ENCODE assay signal across 8 cellular contexts in genomic region chr11:96187779-96188624, GRCh38.
A peak's percentile ranks its signal among the peaks of the same experiment; 100 is the strongest.
DNase-seq lines count a peak whose midpoint lies in the region; ATAC-seq lines count a peak whose summit lies in the region.

No MANE protein-coding gene starts in this region.

- ATAC-seq in GM18873 (IDR thresholded peaks at IDR 0.05; ENCODE audit: low FRiP score, unreplicated experiment) (no peak), GM21367 (IDR thresholded peaks at IDR 0.05; ENCODE audit: unreplicated experiment) (no peak)

- H3K9ac ChIP-seq in trophoblast cell (ENCODE audit: low read length): no peak overlapping the region

- no peak overlapping the region for H2AK5ac ChIP-seq in trophoblast cell (ENCODE audit: low read length)

- H2BK120ac ChIP-seq in trophoblast cell (ENCODE audit: insufficient read depth, low read length, poor library complexity): peak overlapping the region; percentile 41

- no peak overlapping the region for H4K8ac ChIP-seq in trophoblast cell (ENCODE audit: low read depth, low read length)

- H3K79me2 ChIP-seq in trophoblast cell (ENCODE audit: control insufficient read depth, insufficient read depth, low read length, poor library complexity): no peaks in the 10 kb centered on the region

- H3K36me3 ChIP-seq in trophoblast cell (ENCODE audit: control insufficient read depth in 1 of 2, insufficient read depth in 2 of 2, low read length in 2 of 2): peaks cover 0 to 2% of the 10 kb centered on the region in 2 experiments

- H3K27me3 ChIP-seq in trophoblast cell (ENCODE audit: insufficient read depth, low read length): no peaks in the 10 kb centered on the region

- H3K9me3 ChIP-seq in trophoblast cell (ENCODE audit: insufficient read depth, low read depth, low read length): no peaks in the 10 kb centered on the region

- no peak overlapping the region for H4K12ac ChIP-seq in trophoblast cell (ENCODE audit: low read depth, low read length)

- peaks cover 12 to 16% of the 10 kb centered on the region in 2 experiments for H3K4me1 ChIP-seq in trophoblast cell (ENCODE audit: control insufficient read depth in 1 of 2, insufficient read depth in 2 of 2, low read length in 2 of 2)

- peak overlapping the region; percentile 32 for H4K91ac ChIP-seq in trophoblast cell (ENCODE audit: low read depth, low read length)

- no peak overlapping the region for H3K4me2 ChIP-seq in trophoblast cell (ENCODE audit: low read length)

- no peak overlapping the region for H2BK5ac ChIP-seq in trophoblast cell (ENCODE audit: low read depth, low read length, poor library complexity)

- no peak overlapping the region for H2AFZ ChIP-seq in trophoblast cell (ENCODE audit: insufficient read depth, low read length, poor library complexity)

- H3K79me1 ChIP-seq in trophoblast cell (ENCODE audit: low read length): peaks cover 9% of the 10 kb centered on the region

- H3K14ac ChIP-seq in trophoblast cell (ENCODE audit: low read length): no peak overlapping the region

- H2BK12ac ChIP-seq in trophoblast cell (ENCODE audit: low read length): peak overlapping the region; percentile 18

- DNase-seq in Daoy (ENCODE audit: low read depth) (peak; percentile 88), NCI-H69 (lab: John Stamatoyannopoulos, UW) (peak; percentile 11), dermis blood vessel endothelial cell (peak; percentile 37), trophoblast cell (peak; percentile 82 to 92), COR-L47 (lab: John Stamatoyannopoulos, UW) (no peak), GDM1 (lab: John Stamatoyannopoulos, UW) (no peak)

- H3K4ac ChIP-seq in trophoblast cell (ENCODE audit: low read depth, low read length): no peak overlapping the region

- H3K27ac ChIP-seq in trophoblast cell (ENCODE audit: low read depth, low read length): peak overlapping the region; percentile 66

- no peak overlapping the region for H3K4me3 ChIP-seq in trophoblast cell (ENCODE audit: low read depth, low read length)

- no CpG with 5 or more reads among the region's 4 CpGs for WGBS in trophoblast cell (ENCODE audit: extremely low coverage, insufficient coverage, insufficient read length)

- no peak overlapping the region for H3K23ac ChIP-seq in trophoblast cell (ENCODE audit: low read length)

- no peak overlapping the region for H3K18ac ChIP-seq in trophoblast cell (ENCODE audit: low read length)

Comparison
In these comparisons a context has a peak if more than half of its experiments do, and no peak if none do; other contexts are left out.
1. DNase-seq: peak in Daoy (single experiment), NCI-H69 (single experiment), dermis blood vessel endothelial cell (single experiment) and trophoblast cell (2 of 2); none in COR-L47 (single experiment) and GDM1 (single experiment).